ENCODE assay signal across 8 cellular contexts in genomic region chr5:53032188-53032587, GRCh38. TPM values are rescaled to one million over a fixed set of nuclear protein-coding genes. Genes with fewer than 3 reads are reported as not detected.
DNase-seq lines count a peak whose midpoint lies in the region; ATAC-seq and TF ChIP-seq lines count a peak whose summit lies in the region.

No MANE protein-coding gene starts in this region.

- no peak for ATAC-seq in Panc1
- ATAC-seq in upper lobe of right lung, result no peak
- ATAC-seq in GM19452 (IDR thresholded peaks at IDR 0.05; ENCODE audit: unreplicated experiment), result no peak

- H2AFZ ChIP-seq in fibroblast of lung (ENCODE audit: low read length), result no peak overlapping the region

- no peaks in the 10 kb centered on the region for H4K20me1 ChIP-seq in fibroblast of lung (ENCODE audit: control insufficient read depth, extremely low read depth, insufficient read depth, low read length)

- POLR2A ChIA-PET in Panc1 (lab: Charles Lee), result interaction anchor here (0.6 kb wide), 1 partner anchor 78 kb away, joined by 3 read pairs; no protein-coding TSS in a partner anchor

- H3K27ac ChIP-seq in left ventricle myocardium inferior (replicated peaks) (peak overlapping the region; percentile 37), right atrium auricular region (peak overlapping the region in 1 of 2 donors; percentile 40), Panc1 (ENCODE audit: low read length) (peak overlapping the region; percentile 83), fibroblast of lung (ENCODE audit: insufficient read depth, low read length) (peak overlapping the region; percentile 90), upper lobe of right lung (peak overlapping the region; percentile 63)

- H3K27me3 ChIP-seq in left ventricle myocardium inferior (ENCODE audit: low read depth) (no peaks in the 10 kb centered on the region), right atrium auricular region (no peaks in the 10 kb centered on the region), Panc1 (ENCODE audit: control insufficient read depth, insufficient read depth, low read length) (no peaks in the 10 kb centered on the region), fibroblast of lung (ENCODE audit: control insufficient read depth, insufficient read depth, low read length) (no peaks in the 10 kb centered on the region), upper lobe of right lung (no peaks in the 10 kb centered on the region)

- intact Hi-C loops in left ventricle myocardium inferior (cut with micrococcal nuclease), result no loop called here
- intact Hi-C loops in Panc1 (cut with micrococcal nuclease; ENCODE audit: unreplicated experiment), result no loop called here
- intact Hi-C loops in upper lobe of right lung (cut with DNase I), result no loop called here

- BruUV-seq in Panc1 (replicated peaks; lab: Mats Ljungman, UMichigan), result no TSS peak

- in situ Hi-C loops in Panc1 (cut with HindIII; ENCODE audit: low pct_unique_long_range_greater_than_20kb, low sequenced_read_pairs), result no loop called here

- no peak for DNase-seq in left ventricle myocardium inferior
- DNase-seq in right atrium auricular region (ENCODE audit: low spot score), result no peak
- DNase-seq in Panc1 (ENCODE audit: low read depth, low spot score), result no peak
- DNase-seq in fibroblast of lung (ENCODE audit: low read depth in 2 of 2), result no peak
- no peak for DNase-seq in upper lobe of right lung
- DNase-seq in HPDE6-E6E7 (ENCODE audit: extremely low spot score), result no peak
- no peak for DNase-seq in HuH-7 (ENCODE audit: low spot score)

- no peak for TF ChIP-seq CTCF in left ventricle myocardium inferior (IDR thresholded peaks at IDR 0.05; ENCODE audit: borderline replicate concordance)
- no peak for TF ChIP-seq CTCF in right atrium auricular region (IDR thresholded peaks at IDR 0.05)
- no peak for TF ChIP-seq CTCF in Panc1 (IDR thresholded peaks at IDR 0.05)
- TF ChIP-seq CTCF in fibroblast of lung (conservative IDR thresholded peaks at IDR 0.05 in 1 of 2, IDR thresholded peaks at IDR 0.05 in 1 of 2; ENCODE audit: low read depth in 1 of 2, low read length in 2 of 2), result no peak
- TF ChIP-seq CTCF in upper lobe of right lung (IDR thresholded peaks at IDR 0.05), result no peak

- no peaks in the 10 kb centered on the region for H3K36me3 ChIP-seq in left ventricle myocardium inferior
- no peaks in the 10 kb centered on the region for H3K36me3 ChIP-seq in right atrium auricular region
- H3K36me3 ChIP-seq in Panc1 (ENCODE audit: control insufficient read depth, insufficient read depth, low read length), result no peaks in the 10 kb centered on the region; the same call in 1 of the 2 replicates
- H3K36me3 ChIP-seq in fibroblast of lung (ENCODE audit: control insufficient read depth, insufficient read depth, low read length), result peaks cover 3% of the 10 kb centered on the region
- H3K36me3 ChIP-seq in upper lobe of right lung, result no peaks in the 10 kb centered on the region

- H3K9me3 ChIP-seq in left ventricle myocardium inferior (replicated peaks) (no peaks in the 10 kb centered on the region), right atrium auricular region (no peaks in the 10 kb centered on the region), Panc1 (ENCODE audit: control insufficient read depth, insufficient read depth, low read depth, low read length) (no peaks in the 10 kb centered on the region), fibroblast of lung (ENCODE audit: control insufficient read depth, insufficient read depth, low read depth, low read length) (no peaks in the 10 kb centered on the region), upper lobe of right lung (no peaks in the 10 kb centered on the region)

- H3K9ac ChIP-seq in fibroblast of lung (ENCODE audit: insufficient read depth, low read length), result no peak overlapping the region

- H3K79me2 ChIP-seq in fibroblast of lung (ENCODE audit: control insufficient read depth, insufficient read depth, low read length), result peaks cover 16% of the 10 kb centered on the region

- H3K4me3 ChIP-seq in left ventricle myocardium inferior, result no peak overlapping the region
- no peak overlapping the region for H3K4me3 ChIP-seq in right atrium auricular region
- no peak overlapping the region for H3K4me3 ChIP-seq in Panc1 (ENCODE audit: low read depth in 2 of 2, low read length in 2 of 2)
- H3K4me3 ChIP-seq in fibroblast of lung (replicated peaks in 1 of 4; ENCODE audit: control extremely low read depth in 1 of 4, insufficient read depth in 1 of 4, low read depth in 3 of 4, low read length in 4 of 4), result no peak overlapping the region
- H3K4me3 ChIP-seq in upper lobe of right lung, result no peak overlapping the region

- peak overlapping the region; percentile 13 for H3K4me2 ChIP-seq in fibroblast of lung (ENCODE audit: extremely low read depth, insufficient read depth, low read length)

- peaks cover 23% of the 10 kb centered on the region for H3K4me1 ChIP-seq in left ventricle myocardium inferior
- H3K4me1 ChIP-seq in right atrium auricular region, result no peaks in the 10 kb centered on the region
- H3K4me1 ChIP-seq in Panc1 (ENCODE audit: control insufficient read depth, insufficient read depth, low read length), result peaks cover 66% of the 10 kb centered on the region
- H3K4me1 ChIP-seq in fibroblast of lung (ENCODE audit: control insufficient read depth, extremely low read depth, insufficient read depth, low read length), result peaks cover 29% of the 10 kb centered on the region
- H3K4me1 ChIP-seq in upper lobe of right lung, result peaks cover 24% of the 10 kb centered on the region

- CTCF ChIA-PET in Panc1 (lab: Charles Lee), result no interaction called here

RNA-seq across cellular contexts. Expression of gene ITGA2, which starts 43.0 kb away (rescaled TPM):
- 0.80 TPM for total RNA-seq in left ventricle myocardium inferior
- total RNA-seq in right atrium auricular region, result 1 to 10 TPM; 1.5 to 2.3 TPM
- 41.8 TPM for total RNA-seq in Panc1 (2021; ENCODE audit: unreplicated experiment)
- 10.0 TPM for polyA plus RNA-seq in Panc1 (2012; ENCODE audit: insufficient read length)
- 50.1 and 75.5 TPM in 2 replicates for total RNA-seq in fibroblast of lung
- 9.4 and 32.9 TPM in 2 replicates for polyA plus RNA-seq in fibroblast of lung
- polyA plus RNA-seq in fibroblast of lung (2012), result 6.2 and 20.8 TPM in 2 replicates
- 15.9 and 34.7 TPM in 2 replicates for polyA minus RNA-seq in fibroblast of lung (ENCODE audit: low replicate concordance)
- total RNA-seq in upper lobe of right lung, result 17.7 TPM
